13 cellular contexts compared by ENCODE assay signal in genomic region chr3:98778383-98778782, GRCh38. TPM values are rescaled to one million over a fixed set of nuclear protein-coding genes. Genes with fewer than 3 reads are reported as not detected.
DNase-seq lines count a peak whose midpoint lies in the region; ATAC-seq and TF ChIP-seq lines count a peak whose summit lies in the region.
"Had no signal": no experiment of that assay in that cellular context is flagged by ENCODE, and none has a peak within 500 bp of the region (broad histone marks: within the 10 kb centered on the region; RNA-seq: fewer than 3 reads in every experiment).

No MANE protein-coding gene starts in this region.

- CTCF ChIA-PET in IMR-90 (lab: Yijun Ruan, JAX) (interaction anchor here (1.5 kb wide), 1 partner anchor 128 kb away, joined by 3 read pairs; no protein-coding TSS in a partner anchor), HEK293T (lab: Yijun Ruan, JAX) (no interaction called here)

- no peaks in the 10 kb centered on the region for H3K79me1 ChIP-seq in IMR-90 (ENCODE audit: low read depth in 1 of 2, low read length in 2 of 2)

- H3K18ac ChIP-seq in IMR-90 (ENCODE audit: low read depth, low read length) = peak overlapping the region; percentile 20; the same call in 1 of the 2 replicates

- 0 out of 20 replicates have a peak overlapping the region, but pooled peaks of 1 of the 10 experiments have one; percentile 11 for H3K4me3 ChIP-seq in BLaER1 treated with 17β-estradiol and CSF1 and Interleukin-3, amounts not matched to agents 10 nM and 100 nM
- H3K4me3 ChIP-seq in IMR-90 (ENCODE audit: insufficient read depth, low read depth, low read length) (no peak overlapping the region), astrocyte of the spinal cord (ENCODE audit: low read depth, low read length) (no peak overlapping the region), right lobe of liver (no peak overlapping the region)
- H3K4me3 ChIP-seq: uterus had no signal

- H3K9me1 ChIP-seq in IMR-90 (ENCODE audit: insufficient read depth, low read length) = peaks cover 14% of the 10 kb centered on the region

- ATAC-seq in IMR-90 (ENCODE audit: low read depth) = no peak; the same call in 1 of the 2 replicates
- ATAC-seq in right lobe of liver = no peak
- ATAC-seq in HG03457 (IDR thresholded peaks at IDR 0.05; ENCODE audit: unreplicated experiment) = no peak

- H2AK5ac ChIP-seq in IMR-90 (ENCODE audit: low read depth, low read length) = peak overlapping the region; percentile 12; the same call in 1 of the 2 replicates

- in situ Hi-C loops in IMR-90 (cut with MboI; ENCODE audit: low sequenced_read_pairs) (no loop called here), astrocyte of the spinal cord (cut with HindIII; ENCODE audit: low sequenced_read_pairs) (loop anchor here (25.0 kb wide), 1 partner anchor 166 kb away; no protein-coding TSS in a partner anchor)

- peak overlapping the region; percentile 50; the same call in 1 of the 2 replicates for H2BK120ac ChIP-seq in IMR-90 (ENCODE audit: low read depth, low read length)

- TF ChIP-seq CTCF in IMR-90 (conservative IDR thresholded peaks at IDR 0.05; ENCODE audit: low read depth, low read length) = no peak
- no peak for TF ChIP-seq CTCF in astrocyte of the spinal cord (IDR thresholded peaks at IDR 0.05; ENCODE audit: low read depth, low read length)
- no peak for TF ChIP-seq CTCF in right lobe of liver (IDR thresholded peaks at IDR 0.05)

- no peak for TF ChIP-seq POLR2A in IMR-90 (IDR thresholded peaks at IDR 0.05; ENCODE audit: low read depth, low read length)
- TF ChIP-seq POLR2A in right lobe of liver (IDR thresholded peaks at IDR 0.05) = no peak

- H3K14ac ChIP-seq in IMR-90 (replicated peaks; ENCODE audit: low read depth, low read length) = peak overlapping the region; percentile 36; the same call in 1 of the 2 replicates

- peak; percentile 58 for DNase-seq in IMR-90
- peak; percentile 75 for DNase-seq in astrocyte of the spinal cord (ENCODE audit: low read depth, low spot score)
- DNase-seq in right lobe of liver = no peak
- DNase-seq in Ammon's horn (ENCODE audit: low spot score) = no peak
- DNase-seq in HEK293T (ENCODE audit: extremely low spot score) = no peak
- no peak for DNase-seq in stimulated activated CD4-positive, alpha-beta T cell treated with anti-CD3 and anti-CD28 coated beads, Interleukin-4, amount 100 ng/mL, for 1 hour
- DNase-seq: activated CD4-positive, alpha-beta T cell treated with anti-CD3 and anti-CD28 coated beads, Interleukin-2, amount 10 ng/mL, durations not matched to agents 7 days and 5 days; BE2C; NCI-H2107; SHP77 had no signal

- peaks cover 0 to 95% (median 20%) of the 10 kb centered on the region in 10 experiments; a peak in 14 of 20 replicates for H3K4me1 ChIP-seq in BLaER1 treated with 17β-estradiol and CSF1 and Interleukin-3, amounts not matched to agents 10 nM and 100 nM
- peaks cover 7% of the 10 kb centered on the region for H3K4me1 ChIP-seq in IMR-90 (ENCODE audit: control insufficient read depth, insufficient read depth, low read length)
- H3K4me1 ChIP-seq in right lobe of liver = peaks cover 0 to 61% (median 23%) of the 10 kb centered on the region in 4 donors
- H3K4me1 ChIP-seq: BE2C, uterus had no signal

- POLR2A ChIA-PET in IMR-90 (lab: Charles Lee; ENCODE audit: unreplicated experiment) (no interaction called here), HEK293T (lab: Yijun Ruan, JAX) (no interaction called here)

- H2AK9ac ChIP-seq in IMR-90 (replicated peaks; ENCODE audit: low read depth, low read length, poor library complexity) = no peak overlapping the region

- H4K5ac ChIP-seq in IMR-90 (ENCODE audit: low read depth, low read length) = no peak overlapping the region

- H2BK15ac ChIP-seq in IMR-90 (ENCODE audit: low read depth, low read length) = no peak overlapping the region

- H4K20me1 ChIP-seq in BLaER1 treated with 17β-estradiol and CSF1 and Interleukin-3, amounts not matched to agents 10 nM and 100 nM = peaks cover 0 to 96% (median 0%) of the 10 kb centered on the region in 11 experiments; a peak in 7 of 22 replicates
- peaks cover 7% of the 10 kb centered on the region; the same call in 1 of the 2 replicates for H4K20me1 ChIP-seq in IMR-90 (ENCODE audit: insufficient read depth, low read length)

- peaks cover 0 to 98% (median 3%) of the 10 kb centered on the region in 11 experiments; a peak in 10 of 22 replicates for H3K36me3 ChIP-seq in BLaER1 treated with 17β-estradiol and CSF1 and Interleukin-3, amounts not matched to agents 10 nM and 100 nM
- H3K36me3 ChIP-seq in IMR-90 (ENCODE audit: control insufficient read depth, insufficient read depth, low read length) (no peaks in the 10 kb centered on the region), right lobe of liver (peaks cover 0 to 9% (median 0%) of the 10 kb centered on the region in 4 donors)
- H3K36me3 ChIP-seq: uterus had no signal

- H2BK5ac ChIP-seq in IMR-90 (ENCODE audit: low read depth, low read length, poor library complexity, severe bottlenecking) = peak overlapping the region; percentile 69

- H3K56ac ChIP-seq in IMR-90 (ENCODE audit: extremely low read depth, insufficient read depth, low read length) = no peak overlapping the region

- H2AFZ ChIP-seq in IMR-90 (replicated peaks; ENCODE audit: low read length, poor library complexity) = peak overlapping the region; percentile 72

- H3K4ac ChIP-seq in IMR-90 (ENCODE audit: low read depth, low read length) = peak overlapping the region; percentile 38; the same call in 1 of the 2 replicates

- TF ChIP-seq RAD21 in IMR-90 (IDR thresholded peaks at IDR 0.05; ENCODE audit: low read length) = no peak

- no CpG with 5 or more reads among the region's 5 CpGs for WGBS in IMR-90 (ENCODE audit: extremely low coverage in 2 of 2, insufficient read length in 1 of 2), 2 experiments
- WGBS in right lobe of liver (ENCODE audit: insufficient coverage, low coverage, low lambda C conversion rate, missing lambda C conversion rate) = 63% methylated on average over 5 of the region's 5 CpGs

- H4K8ac ChIP-seq in IMR-90 (ENCODE audit: low read depth in 2 of 2, low read length in 2 of 2) = peak overlapping the region in 1 of 2 experiments; percentile 43; a peak in 1 of 4 replicates

- H3K9ac ChIP-seq in BLaER1 treated with 17β-estradiol and CSF1 and Interleukin-3, amounts not matched to agents 10 nM and 100 nM = peak overlapping the region in 5 of 11 experiments; percentile 30 to 59 (median 46); a peak in 9 of 22 replicates
- no peak overlapping the region for H3K9ac ChIP-seq in IMR-90 (ENCODE audit: low read depth, low read length)

- no peaks in the 10 kb centered on the region for H3K27me3 ChIP-seq in BLaER1 treated with 17β-estradiol and CSF1 and Interleukin-3, amounts not matched to agents 10 nM and 100 nM
- H3K27me3 ChIP-seq in IMR-90 (ENCODE audit: control insufficient read depth, insufficient read depth, low read length) (no peaks in the 10 kb centered on the region), right lobe of liver (no peaks in the 10 kb centered on the region)
- H3K27me3 ChIP-seq: BE2C, uterus had no signal

- peak overlapping the region in 6 of 11 experiments; percentile 26 to 85 (median 72); a peak in 13 of 22 replicates for H3K27ac ChIP-seq in BLaER1 treated with 17β-estradiol and CSF1 and Interleukin-3, amounts not matched to agents 10 nM and 100 nM
- H3K27ac ChIP-seq in IMR-90 (ENCODE audit: insufficient read depth, low read length) = no peak overlapping the region; the same call in 1 of the 2 replicates
- H3K27ac ChIP-seq in right lobe of liver = peak overlapping the region; percentile 12 to 61 (median 44)
- H3K27ac ChIP-seq: uterus had no signal

- dilution Hi-C loops in IMR-90 (cut with HindIII; ENCODE audit: low sequenced_read_pairs, unreplicated experiment) = no loop called here

- no peak overlapping the region for H4K91ac ChIP-seq in IMR-90 (ENCODE audit: insufficient read depth, low read depth, low read length)

- H3K9me3 ChIP-seq in BLaER1 treated with 17β-estradiol and CSF1 and Interleukin-3, amounts not matched to agents 10 nM and 100 nM (replicated peaks in 1 of 11) = peaks cover 0 to 9% (median 0%) of the 10 kb centered on the region in 11 experiments; a peak in 2 of 22 replicates
- H3K9me3 ChIP-seq in IMR-90 (ENCODE audit: control insufficient read depth, insufficient read depth, low read length) (no peaks in the 10 kb centered on the region), right lobe of liver (no peaks in the 10 kb centered on the region)
- H3K9me3 ChIP-seq: BE2C, uterus had no signal

- peak overlapping the region; percentile 47 for H2BK20ac ChIP-seq in IMR-90 (ENCODE audit: low read depth, low read length)

- H3K23ac ChIP-seq in IMR-90 (ENCODE audit: low read depth, low read length) = peak overlapping the region; percentile 14; the same call in 1 of the 2 replicates

- intact Hi-C loops in IMR-90 (cut with micrococcal nuclease) (no loop called here), right lobe of liver (cut with DNase I) (no loop called here)

- peak overlapping the region in 7 of 11 experiments; percentile 12 to 85 (median 78); a peak in 13 of 22 replicates for H3K4me2 ChIP-seq in BLaER1 treated with 17β-estradiol and CSF1 and Interleukin-3, amounts not matched to agents 10 nM and 100 nM
- H3K4me2 ChIP-seq in IMR-90 (ENCODE audit: low read depth, low read length) = peak overlapping the region; percentile 36; the same call in 1 of the 2 replicates

- BruUV-seq in IMR-90 (replicated peaks; lab: Mats Ljungman, UMichigan) = no TSS peak

TF ChIP-seq in IMR-90, 13 proteins besides CTCF, POLR2A, EP300 and RAD21 (continues in another document):
- no peak for TF ChIP-seq NFE2L2 (IDR thresholded peaks at IDR 0.05; ENCODE audit: low read depth, low read length)
- TF ChIP-seq MXI1 (IDR thresholded peaks at IDR 0.05; ENCODE audit: borderline replicate concordance, low read depth, low read length) = no peak
- no peak for TF ChIP-seq RFX5 (IDR thresholded peaks at IDR 0.05; ENCODE audit: low read depth, low read length)

TF ChIP-seq in HEK293T, 16 proteins besides CTCF, POLR2A, EP300 and RAD21 (continues in another document):
- TF ChIP-seq SUZ12 (IDR thresholded peaks at IDR 0.05) (no peak), ZNF384 (IDR thresholded peaks at IDR 0.05) (no peak), FOXA1 (IDR thresholded peaks at IDR 0.05) (no peak), ARNT (IDR thresholded peaks at IDR 0.05) (no peak), HDGF (IDR thresholded peaks at IDR 0.05; ENCODE audit: borderline replicate concordance) (no peak), SP1 (IDR thresholded peaks at IDR 0.05) (no peak), FOXK2 (IDR thresholded peaks at IDR 0.05) (no peak)

RNA-seq across cellular contexts. Expression of gene ST3GAL6, which starts 15.2 kb away (rescaled TPM):
- total RNA-seq in IMR-90 (2012; rRNA removed) (0.36 and 1.4 TPM in 2 replicates), right lobe of liver (10 to 100 TPM; 17.8 to 69.6 (median 31.5) TPM)
- 0.83 and 0.99 TPM in 2 replicates for polyA plus RNA-seq in IMR-90 (2012; rRNA removed)
- 0.20 TPM in 1 of 2 replicates, not detected in the other for polyA plus RNA-seq in IMR-90 (2012; cell fraction: cytosol; rRNA removed)
- 0.09 and 1.2 TPM in 2 replicates for polyA plus RNA-seq in IMR-90 (2012; cell fraction: nucleus; rRNA removed; ENCODE audit: low replicate concordance)

Comparison
In these comparisons a context has a peak if more than half of its experiments do, and no peak if none do; other contexts are left out.
1. DNase-seq: peak in IMR-90 (single experiment) and astrocyte of the spinal cord (single experiment); none in right lobe of liver (0 of 3), Ammon's horn (single experiment), HEK293T (single experiment) and stimulated activated CD4-positive, alpha-beta T cell treated with anti-CD3 and anti-CD28 coated beads, Interleukin-4, amount 100 ng/mL, for 1 hour (single experiment).